Comparison of ENCODE assay signal across 10 cellular contexts in genomic region chr10:86363184-86363832, GRCh38. TPM values are rescaled to one million over a fixed set of nuclear protein-coding genes. Genes with fewer than 3 reads are reported as not detected.
DNase-seq lines count a peak whose midpoint lies in the region; ATAC-seq, FAIRE-seq and TF ChIP-seq lines count a peak whose summit lies in the region.
"Had no signal": no experiment of that assay in that cellular context is flagged by ENCODE, and none has a peak within 500 bp of the region (broad histone marks: within the 10 kb centered on the region; RNA-seq: fewer than 3 reads in every experiment).

No MANE protein-coding gene starts in this region.

- H3K27ac ChIP-seq in kidney (ENCODE audit: low read depth in 2 of 2, low read length in 2 of 2) (no peak overlapping the region), temporal lobe (ENCODE audit: low read depth, low read length) (peak overlapping the region; percentile 61)

- H3K4me3 ChIP-seq in astrocyte of the cerebellum (ENCODE audit: low read depth, low read length) (no peak overlapping the region), kidney (ENCODE audit: low read length in 2 of 2) (no peak overlapping the region)

- FAIRE-seq in kidney (lab: Jason Lieb, UNC), result no peak

- DNase-seq in activated effector memory CD4-positive, alpha-beta T cell treated with anti-CD3 and anti-CD28 coated beads, Interleukin-2, amount 50 U/mL, for 16 hours, result peak; percentile 55
- DNase-seq in activated effector memory CD4-positive, alpha-beta T cell treated with Interleukin-2 at 50 U/mL for 16 hours, result no peak
- no peak for DNase-seq in astrocyte of the cerebellum (ENCODE audit: low read depth)
- DNase-seq in kidney, result peak; percentile 80
- no peak for DNase-seq in NCI-H446 treated with DMSO at 0.1 percent for 48 hours (lab: John Stamatoyannopoulos, UW)
- DNase-seq in SHP77 (lab: John Stamatoyannopoulos, UW), result no peak
- DNase-seq: DND-41 had no signal

- H3K9me3 ChIP-seq in kidney (ENCODE audit: control insufficient read depth in 1 of 2, low read length in 2 of 2), result no peaks in the 10 kb centered on the region

- no peak for ATAC-seq in HG02970 (IDR thresholded peaks at IDR 0.05; ENCODE audit: low FRiP score, unreplicated experiment)

- TF ChIP-seq CTCF in astrocyte of the cerebellum (IDR thresholded peaks at IDR 0.05; ENCODE audit: low read depth, low read length, missing control alignments), result peak; percentile 32
- TF ChIP-seq CTCF in kidney (IDR thresholded peaks at IDR 0.05; ENCODE audit: borderline replicate concordance, extremely low read depth, insufficient read depth), result peak; percentile 54

- in situ Hi-C loops in astrocyte of the cerebellum (cut with HindIII; ENCODE audit: low sequenced_read_pairs), result no loop called here

- H3K9ac ChIP-seq in kidney (ENCODE audit: low read length in 2 of 2), result no peak overlapping the region

- no peaks in the 10 kb centered on the region for H3K36me3 ChIP-seq in kidney (ENCODE audit: control insufficient read depth in 1 of 2, insufficient read depth in 2 of 2, low read length in 2 of 2)

- H3K4me1 ChIP-seq in kidney (ENCODE audit: control insufficient read depth in 1 of 2, insufficient read depth in 1 of 2, low read depth in 1 of 2, low read length in 2 of 2), result peaks cover 0 to 14% of the 10 kb centered on the region in 2 donors

- intact Hi-C loops in kidney (cut with DNase I), result no loop called here

RNA-seq across cellular contexts. Expression of gene GRID1, which starts 3.3 kb away (rescaled TPM):
- total RNA-seq in kidney (1.4 TPM), temporal lobe (8.6 TPM)
- polyA plus RNA-seq in kidney (ENCODE audit: insufficient read depth, low read depth, low replicate concordance), result 0.37 TPM
- total RNA-seq: RPMI7951 had no signal

Comparison
In these comparisons a context has a peak if more than half of its experiments do, and no peak if none do; other contexts are left out.
1. DNase-seq: peak in activated effector memory CD4-positive, alpha-beta T cell treated with anti-CD3 and anti-CD28 coated beads, Interleukin-2, amount 50 U/mL, for 16 hours (single experiment) and kidney (single experiment); none in activated effector memory CD4-positive, alpha-beta T cell treated with Interleukin-2 at 50 U/mL for 16 hours (single experiment), astrocyte of the cerebellum (single experiment), NCI-H446 treated with DMSO at 0.1 percent for 48 hours (single experiment) and SHP77 (0 of 2).